In the genomic region with DNA sequence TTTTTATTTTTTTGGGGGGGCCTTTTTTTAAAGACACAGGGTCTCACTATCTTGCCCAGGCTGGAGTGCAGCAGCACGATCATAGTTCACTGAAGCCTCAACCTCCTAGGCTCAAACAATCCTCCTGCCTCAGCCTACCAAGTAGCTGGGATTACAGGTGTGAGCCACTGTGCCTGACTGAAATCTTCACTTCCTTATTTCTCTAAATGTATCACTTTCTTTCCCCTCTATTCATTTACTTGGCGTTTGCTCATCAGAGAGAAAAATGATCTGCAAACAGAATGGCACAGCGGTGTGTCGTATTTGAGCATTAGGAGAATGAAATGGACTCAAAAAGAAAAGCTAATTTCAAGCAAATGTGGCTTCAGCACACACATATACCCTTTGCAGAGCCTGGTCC, we compare ENCODE assay signal across 29 cellular contexts. TPM values are rescaled to one million over a fixed set of nuclear protein-coding genes. Genes with fewer than 3 reads are reported as not detected.
DNase-seq lines count a peak whose midpoint lies in the region; ATAC-seq, FAIRE-seq and TF ChIP-seq lines count a peak whose summit lies in the region.
"Had no signal": no experiment of that assay in that cellular context is flagged by ENCODE, and none has a peak within 500 bp of the region (broad histone marks: within the 10 kb centered on the region; RNA-seq: fewer than 3 reads in every experiment).

No MANE protein-coding gene starts in this region.

- no TSS peak for BruUV-seq in PC-9 (replicated peaks; lab: Mats Ljungman, UMichigan)

- H3K27me3 ChIP-seq in suprapubic skin (no peaks in the 10 kb centered on the region), PC-9 (ENCODE audit: insufficient read depth, low read depth) (no peaks in the 10 kb centered on the region; the same call in 1 of the 2 replicates)
- H3K27me3 ChIP-seq: adrenal gland had no signal

- no peak overlapping the region for H3K4me3 ChIP-seq in suprapubic skin
- no peak overlapping the region for H3K4me3 ChIP-seq in PC-9
- H3K4me3 ChIP-seq: adrenal gland had no signal

- POLR2A ChIA-PET in PC-9 (lab: Charles Lee; ENCODE audit: unreplicated experiment), result no interaction called here

- H3K4me1 ChIP-seq in suprapubic skin, result no peaks in the 10 kb centered on the region
- H3K4me1 ChIP-seq in PC-9 (replicated peaks; ENCODE audit: insufficient read depth), result no peaks in the 10 kb centered on the region
- H3K4me1 ChIP-seq: adrenal gland had no signal

- CTCF ChIA-PET in PC-9 (lab: Charles Lee), result no interaction called here

- H2AFZ ChIP-seq in PC-9, result no peak overlapping the region

- no peak for TF ChIP-seq POLR2A in suprapubic skin (IDR thresholded peaks at IDR 0.05)

- no peaks in the 10 kb centered on the region for H3K9me2 ChIP-seq in PC-9 (ENCODE audit: insufficient read depth)

- H3F3A ChIP-seq in PC-9 (ENCODE audit: insufficient read depth, low read depth), result no peaks in the 10 kb centered on the region

- ATAC-seq in GM19395 (IDR thresholded peaks at IDR 0.05; ENCODE audit: unreplicated experiment) (peak; percentile 87), HG02798 (IDR thresholded peaks at IDR 0.05; ENCODE audit: poor library complexity, unreplicated experiment) (peak; percentile 56)

- no peaks in the 10 kb centered on the region for H3K79me2 ChIP-seq in PC-9 (ENCODE audit: low read depth)

- H4K20me1 ChIP-seq in PC-9 (ENCODE audit: insufficient read depth), result no peaks in the 10 kb centered on the region

- intact Hi-C loops in PC-9 (cut with micrococcal nuclease; ENCODE audit: unreplicated experiment), result no loop called here

- TF ChIP-seq CTCF in suprapubic skin (IDR thresholded peaks at IDR 0.05) (no peak), PC-9 (conservative IDR thresholded peaks at IDR 0.05) (no peak)

- H3K9me3 ChIP-seq in suprapubic skin (no peaks in the 10 kb centered on the region), PC-9 (ENCODE audit: insufficient read depth, low read depth) (no peaks in the 10 kb centered on the region)
- H3K9me3 ChIP-seq: adrenal gland had no signal

- peak; percentile 70 for FAIRE-seq in GM18507 (lab: Jason Lieb, UNC)
- peak; percentile 20 for FAIRE-seq in HTR-8/SVneo (lab: Jason Lieb, UNC)
- FAIRE-seq: D721Med, islet of Langerhans had no signal

- DNase-seq in GM18507 (ENCODE audit: extremely low spot score, insufficient read length, low read depth) (no peak), HTR-8/SVneo (ENCODE audit: insufficient read length, low spot score) (no peak), suprapubic skin (ENCODE audit: low spot score in 2 of 2) (no peak), PC-9 (no peak), H4 (ENCODE audit: low spot score) (no peak), NCI-H2107 treated with DMSO at 0.1 percent for 48 hours (lab: John Stamatoyannopoulos, UW; ENCODE audit: unreplicated experiment) (no peak)
- DNase-seq: ACHN; activated CD4-positive, alpha-beta T cell treated with anti-CD3 and anti-CD28 coated beads, Interleukin-2, amount 50 U/mL, for 1 hour; activated CD8-positive, alpha-beta memory T cell treated with anti-CD3 and anti-CD28 coated beads, Interleukin-2, amount 50 U/mL, for 48 hours; activated effector memory CD4-positive, alpha-beta T cell treated with anti-CD3 and anti-CD28 coated beads, Interleukin-2, amount 50 U/mL, for 16 hours; adrenal gland; hippocampal formation; KG1; MV-4-11; NCI-H2029; NCI-H524; nucleus accumbens; SHP77; stimulated activated CD4-positive, alpha-beta T cell treated with anti-CD3 and anti-CD28 coated beads, Interleukin-4, amount 100 ng/mL, for 24 hours had no signal

- no peaks in the 10 kb centered on the region for H3K36me3 ChIP-seq in suprapubic skin
- no peaks in the 10 kb centered on the region for H3K36me3 ChIP-seq in PC-9 (ENCODE audit: low read depth)
- H3K36me3 ChIP-seq: adrenal gland had no signal

- H3K4me2 ChIP-seq in PC-9, result no peak overlapping the region

- WGBS in suprapubic skin, result 63% methylated on average over 4 of the region's 4 CpGs

- TF ChIP-seq EP300 in suprapubic skin (IDR thresholded peaks at IDR 0.05), result no peak

- no peak overlapping the region for H3K27ac ChIP-seq in suprapubic skin
- H3K27ac ChIP-seq in PC-9, result no peak overlapping the region
- H3K27ac ChIP-seq: adrenal gland, C4-2B, VCaP had no signal

RNA-seq across cellular contexts. Expression of a gene that starts 44.3 kb away (rescaled TPM):
- total RNA-seq in suprapubic skin, result 10 to 100 TPM in 2 of 4 donors, 1 to 10 TPM in 2; 8.0 to 23.6 (median 14.4) TPM
- total RNA-seq in PC-9 (2021), result 2.4 and 3.6 TPM in 2 replicates
- not detected in 2 replicates for total RNA-seq in H4 (2014; rRNA removed; shearing (Covaris generic))
- total RNA-seq: fibroblast of villous mesenchyme; myocyte; OCI-LY7; T-helper 1 cell treated with Interleukin-12 subunit alpha and Interleukin-12 subunit beta and Interleukin-4 antibody, amounts not matched to agents 30 ng/mL and 1 ng/mL, for 36 hours had no signal
